Comparison of ENCODE assay signal across 13 cellular contexts in genomic region chr6:150857906-150858365, GRCh38. TPM values are rescaled to one million over a fixed set of nuclear protein-coding genes. Genes with fewer than 3 reads are reported as not detected.
DNase-seq lines count a peak whose midpoint lies in the region; ATAC-seq, FAIRE-seq and TF ChIP-seq lines count a peak whose summit lies in the region.
"Had no signal": no experiment of that assay in that cellular context is flagged by ENCODE, and none has a peak within 500 bp of the region (broad histone marks: within the 10 kb centered on the region; RNA-seq: fewer than 3 reads in every experiment).

No MANE protein-coding gene starts in this region.

- no peaks in the 10 kb centered on the region for H3K9me1 ChIP-seq in K562 (ENCODE audit: control insufficient read depth, insufficient read depth, low read length)

- H3K4me1 ChIP-seq in HUES6 (ENCODE audit: control insufficient read depth, insufficient read depth, low read length) (peaks cover 9% of the 10 kb centered on the region; the same call in 1 of the 2 replicates), K562 (replicated peaks in 1 of 2; ENCODE audit: control insufficient read depth in 2 of 2, insufficient read depth in 2 of 2, low read length in 2 of 2) (peaks cover 0 to 22% of the 10 kb centered on the region in 2 experiments; a peak in 3 of 5 replicates), left lung (peaks cover 13 to 17% of the 10 kb centered on the region in 2 donors), stomach smooth muscle (ENCODE audit: control insufficient read depth, insufficient read depth, low read length) (peaks cover 14% of the 10 kb centered on the region), BE2C (no peaks in the 10 kb centered on the region), OCI-LY7 (ENCODE audit: insufficient read depth, low read length, poor library complexity, severe bottlenecking) (no peaks in the 10 kb centered on the region)

- CTCF ChIA-PET in K562 (lab: Yijun Ruan, JAX; ENCODE audit: low intra/inter-chr PET ratio), result interaction anchor here (0.6 kb wide), 1 partner anchor 40 kb away, joined by 3 read pairs; no protein-coding TSS in a partner anchor
- CTCF ChIA-PET in OCI-LY7 (lab: Charles Lee; ENCODE audit: unreplicated experiment), result no interaction called here

- no peak for TF ChIP-seq POLR2A in K562 (conservative IDR thresholded peaks at IDR 0.05)

- H3K27ac ChIP-seq in HUES6 (ENCODE audit: low read depth, low read length), result 0 out of 2 replicates have a peak overlapping the region, but pooled peaks have one; percentile 29
- H3K27ac ChIP-seq in K562 (ENCODE audit: extremely low read depth, low read depth, low read length), result no peak overlapping the region
- H3K27ac ChIP-seq in left lung, result peak overlapping the region; percentile 75 to 79
- H3K27ac ChIP-seq in stomach smooth muscle (ENCODE audit: low read length), result peak overlapping the region; percentile 84
- no peak overlapping the region for H3K27ac ChIP-seq in OCI-LY7 (ENCODE audit: low read depth, low read length, poor library complexity, severe bottlenecking)

- intact Hi-C loops in K562 (cut with micrococcal nuclease), result no loop called here
- intact Hi-C loops in left lung (cut with DNase I), result no loop called here
- intact Hi-C loops in OCI-LY7 (cut with micrococcal nuclease; ENCODE audit: unreplicated experiment), result no loop called here

- no peak for TF ChIP-seq RAD21 in K562 (CRISPR knock-in tag; conservative IDR thresholded peaks at IDR 0.05 in 1 of 2, IDR thresholded peaks at IDR 0.05 in 1 of 2)

- no peak for DNase-seq in K562 (ENCODE audit: extremely low read depth in 1 of 4, low spot score in 3 of 4)
- no peak for DNase-seq in left lung
- no peak for DNase-seq in BE2C
- DNase-seq in OCI-LY7 (ENCODE audit: low spot score), result no peak
- no peak for DNase-seq in stimulated activated naive CD4-positive, alpha-beta T cell (lab: John Stamatoyannopoulos, UW)
- DNase-seq in nucleus accumbens (lab: John Stamatoyannopoulos, UW), result no peak
- DNase-seq: activated CD8-positive, alpha-beta T cell treated with anti-CD3 and anti-CD28 coated beads, Interleukin-2, amount 10 ng/mL, durations not matched to agents 7 days and 5 days; activated naive CD8-positive, alpha-beta T cell treated with anti-CD3 and anti-CD28 coated beads, Interleukin-2, amount 50 U/mL, for 24 hours; T-helper 17 cell had no signal

- TF ChIP-seq EP300 in K562 (IDR thresholded peaks at IDR 0.05; ENCODE audit: low read length), result no peak

- 6% methylated on average over 4 of the region's 4 CpGs for WGBS in K562 (ENCODE audit: insufficient coverage, low coverage, missing lambda C conversion rate)

- H3K79me2 ChIP-seq in K562 (ENCODE audit: control insufficient read depth, insufficient read depth, low read length) (no peaks in the 10 kb centered on the region), OCI-LY7 (ENCODE audit: insufficient read depth, low read depth, low read length) (no peaks in the 10 kb centered on the region)

- H3K9me3 ChIP-seq in HUES6 (ENCODE audit: control insufficient read depth, insufficient read depth, low read depth, low read length) (0 out of 2 replicates have a peak, but pooled peaks cover 2% of the 10 kb centered on the region), K562 (replicated peaks; ENCODE audit: control insufficient read depth, insufficient read depth, low read depth, low read length) (no peaks in the 10 kb centered on the region; the same call in 1 of the 2 replicates), left lung (no peaks in the 10 kb centered on the region), stomach smooth muscle (ENCODE audit: control insufficient read depth in 2 of 2, low read length in 2 of 2) (no peaks in the 10 kb centered on the region), BE2C (no peaks in the 10 kb centered on the region), OCI-LY7 (ENCODE audit: low read length) (no peaks in the 10 kb centered on the region)

- BruUV-seq in K562 (replicated peaks; lab: Mats Ljungman, UMichigan) (no TSS peak), OCI-LY7 (replicated peaks; lab: Mats Ljungman, UMichigan) (no TSS peak)

- H3K4me3 ChIP-seq in HUES6 (ENCODE audit: low read depth, low read length), result no peak overlapping the region
- H3K4me3 ChIP-seq in K562, result no peak overlapping the region
- no peak overlapping the region for H3K4me3 ChIP-seq in left lung
- peak overlapping the region; percentile 6 to 29 for H3K4me3 ChIP-seq in stomach smooth muscle (ENCODE audit: low read length in 2 of 2)
- H3K4me3 ChIP-seq in BE2C (ENCODE audit: low read depth, low read length), result no peak overlapping the region
- no peak overlapping the region for H3K4me3 ChIP-seq in OCI-LY7 (ENCODE audit: low read depth, low read length, poor library complexity, severe bottlenecking)

- no peak for ATAC-seq in K562
- ATAC-seq in left lung, result peak; percentile 55
- ATAC-seq: activated CD8-positive, alpha-beta T cell treated with anti-CD3 and anti-CD28 coated beads, Interleukin-2, amount 10 ng/mL, durations not matched to agents 7 days and 5 days; activated naive CD8-positive, alpha-beta T cell treated with anti-CD3 and anti-CD28 coated beads, Interleukin-2, amount 50 U/mL, for 24 hours; T-helper 17 cell had no signal

- H4K20me1 ChIP-seq in K562 (replicated peaks; ENCODE audit: control insufficient read depth, insufficient read depth, low read length) (no peaks in the 10 kb centered on the region), OCI-LY7 (ENCODE audit: insufficient read depth, low read length) (no peaks in the 10 kb centered on the region)

- H3K9ac ChIP-seq in HUES6 (ENCODE audit: low read length), result no peak overlapping the region
- H3K9ac ChIP-seq in K562 (ENCODE audit: insufficient read depth in 1 of 2, low read depth in 2 of 2, low read length in 2 of 2), result no peak overlapping the region
- H3K9ac ChIP-seq in stomach smooth muscle (ENCODE audit: low read length in 2 of 2), result peak overlapping the region; percentile 19 to 42

- H2AFZ ChIP-seq in K562 (ENCODE audit: low read depth, low read length) (peak overlapping the region; percentile 47), OCI-LY7 (ENCODE audit: low read length) (no peak overlapping the region)

- TF ChIP-seq CTCF in K562 (IDR thresholded peaks at IDR 0.05 in 2 of 3, conservative IDR thresholded peaks at IDR 0.05 in 1 of 3; ENCODE audit: insufficient read depth in 2 of 3, low read depth in 1 of 3, low read length in 3 of 3) (no peak), left lung (IDR thresholded peaks at IDR 0.05) (no peak), BE2C (IDR thresholded peaks at IDR 0.05; ENCODE audit: low read depth, low read length) (no peak), OCI-LY7 (conservative IDR thresholded peaks at IDR 0.05; ENCODE audit: low read length) (no peak)

- no peaks in the 10 kb centered on the region for H3K27me3 ChIP-seq in HUES6 (ENCODE audit: control insufficient read depth, insufficient read depth, low read length)
- peaks cover 0 to 10% of the 10 kb centered on the region in 2 experiments; a peak in 2 of 5 replicates for H3K27me3 ChIP-seq in K562 (ENCODE audit: control insufficient read depth in 2 of 2, insufficient read depth in 2 of 2, low read length in 2 of 2)
- H3K27me3 ChIP-seq in left lung, result no peaks in the 10 kb centered on the region
- H3K27me3 ChIP-seq in stomach smooth muscle (ENCODE audit: control insufficient read depth in 1 of 2, insufficient read depth in 2 of 2, low read length in 2 of 2), result no peaks in the 10 kb centered on the region
- H3K27me3 ChIP-seq in BE2C, result no peaks in the 10 kb centered on the region

- POLR2A ChIA-PET in K562 (lab: Yijun Ruan, JAX), result interaction anchor here (0.9 kb wide), 1 partner anchor 31 kb away, joined by 3 read pairs; no protein-coding TSS in a partner anchor
- POLR2A ChIA-PET in OCI-LY7 (lab: Charles Lee), result interaction anchor here (0.7 to 0.8 kb wide), 6 partner anchors 30 to 1619 kb away, joined by 3 to 5 read pairs (median 4); no protein-coding TSS in a partner anchor

- no peaks in the 10 kb centered on the region for H3K9me2 ChIP-seq in OCI-LY7 (ENCODE audit: insufficient read depth, low read length)

- FAIRE-seq in K562 (lab: Jason Lieb, UNC), result no peak
- FAIRE-seq: D721Med, islet of Langerhans had no signal

- H3K4me2 ChIP-seq in K562 (ENCODE audit: insufficient read depth, low read length), result no peak overlapping the region; the same call in 1 of the 2 replicates
- no peak overlapping the region for H3K4me2 ChIP-seq in OCI-LY7 (ENCODE audit: low read length)

- in situ Hi-C loops in K562 (cut with MboI), result no loop called here

- H3K36me3 ChIP-seq in HUES6 (ENCODE audit: control insufficient read depth, insufficient read depth, low read length) (no peaks in the 10 kb centered on the region), K562 (ENCODE audit: control insufficient read depth, insufficient read depth, low read length) (no peaks in the 10 kb centered on the region), left lung (no peaks in the 10 kb centered on the region), stomach smooth muscle (ENCODE audit: control insufficient read depth in 2 of 2, insufficient read depth in 2 of 2, low read length in 2 of 2) (no peaks in the 10 kb centered on the region), BE2C (no peaks in the 10 kb centered on the region), OCI-LY7 (ENCODE audit: insufficient read depth, low read length) (no peaks in the 10 kb centered on the region)

TF ChIP-seq in K562, 482 proteins besides CTCF, POLR2A, EP300 and RAD21 (continues in another document):
- no peak for TF ChIP-seq ATF1 (CRISPR knock-in tag; IDR thresholded peaks at IDR 0.05)
- no peak for TF ChIP-seq ATF1 (tag; IDR thresholded peaks at IDR 0.05)

RNA-seq across cellular contexts. Expression of gene MTHFD1L, which starts 7.6 kb away (rescaled TPM):
- total RNA-seq in K562 (2011; cell fraction: chromatin; rRNA removed; ENCODE audit: low replicate concordance), result 162 and 229 TPM in 2 replicates
- 68.4 and 78.3 TPM in 2 replicates for total RNA-seq in K562 (2011; cell fraction: nucleolus; rRNA removed)
- 96.0 and 99.6 TPM in 2 replicates for total RNA-seq in K562 (2011; cell fraction: nucleoplasm; rRNA removed)
- total RNA-seq in K562 (2014; rRNA removed) (36.0 and 36.9 TPM in 2 replicates), K562 (2014; rRNA removed; fragmentation: Illumina TruSeq; extraction: Trizol) (63.0 and 85.9 TPM in 2 replicates), K562 (2015; rRNA removed; fragmentation: Illumina TruSeq; extraction: Trizol) (22.9 and 24.0 TPM in 2 replicates), K562 (2021) (118 and 128 TPM in 2 replicates), left lung (10 to 100 TPM; 21.2 to 38.2 TPM), OCI-LY7 (2022) (129 and 144 TPM in 2 replicates)
- polyA plus RNA-seq in K562 (2011; rRNA removed) (77.7 and 80.6 TPM in 2 replicates), K562 (2014; fragmentation: Illumina TruSeq; extraction: Trizol) (65.5 and 68.2 TPM in 2 replicates), K562 (2014; fragmentation: Nextera tagmentation; extraction: Ambion mirVana) (10 to 100 TPM; 20.9 to 27.7 TPM), K562 (2014; rRNA removed) (61.0 and 61.8 TPM in 2 replicates)
- polyA plus RNA-seq in K562 (2011; cell fraction: cytosol; rRNA removed), result 23.3 and 44.4 TPM in 2 replicates
- 34.2 and 46.5 TPM in 2 replicates for polyA plus RNA-seq in K562 (2011; cell fraction: nucleus; rRNA removed)
- 47.8 and 100 TPM in 2 replicates for polyA plus RNA-seq in K562 (2012)
- 78.9 and 99.3 TPM in 2 replicates for polyA minus RNA-seq in K562 (2011; rRNA and poly(A)+ RNA removed)
- 48.1 and 48.5 TPM in 2 replicates for polyA minus RNA-seq in K562 (2011; cell fraction: cytosol; rRNA and poly(A)+ RNA removed)
- polyA minus RNA-seq in K562 (2011; cell fraction: nucleus; rRNA and poly(A)+ RNA removed), result 38.1 and 74.5 TPM in 2 replicates
- 37.5 TPM for polyA plus RNA-seq in BE2C (2012; ENCODE audit: insufficient read depth, insufficient read length, low read depth)
- total RNA-seq in OCI-LY7 (2014; rRNA removed; shearing (Covaris generic)), result 59.6 and 68.4 TPM in 2 replicates

Comparison
In these comparisons a context has a peak if more than half of its experiments do, and no peak if none do; other contexts are left out.
1. H3K27ac ChIP-seq: peak in HUES6 (single experiment), left lung (2 of 2) and stomach smooth muscle (single experiment); none in K562 (single experiment) and OCI-LY7 (single experiment).
2. H3K4me3 ChIP-seq: peak in stomach smooth muscle (2 of 2); none in HUES6 (single experiment), K562 (single experiment), left lung (0 of 2), BE2C (single experiment) and OCI-LY7 (single experiment).
3. H3K9ac ChIP-seq: peak in stomach smooth muscle (2 of 2); none in HUES6 (single experiment) and K562 (0 of 2).